In the genomic region with DNA sequence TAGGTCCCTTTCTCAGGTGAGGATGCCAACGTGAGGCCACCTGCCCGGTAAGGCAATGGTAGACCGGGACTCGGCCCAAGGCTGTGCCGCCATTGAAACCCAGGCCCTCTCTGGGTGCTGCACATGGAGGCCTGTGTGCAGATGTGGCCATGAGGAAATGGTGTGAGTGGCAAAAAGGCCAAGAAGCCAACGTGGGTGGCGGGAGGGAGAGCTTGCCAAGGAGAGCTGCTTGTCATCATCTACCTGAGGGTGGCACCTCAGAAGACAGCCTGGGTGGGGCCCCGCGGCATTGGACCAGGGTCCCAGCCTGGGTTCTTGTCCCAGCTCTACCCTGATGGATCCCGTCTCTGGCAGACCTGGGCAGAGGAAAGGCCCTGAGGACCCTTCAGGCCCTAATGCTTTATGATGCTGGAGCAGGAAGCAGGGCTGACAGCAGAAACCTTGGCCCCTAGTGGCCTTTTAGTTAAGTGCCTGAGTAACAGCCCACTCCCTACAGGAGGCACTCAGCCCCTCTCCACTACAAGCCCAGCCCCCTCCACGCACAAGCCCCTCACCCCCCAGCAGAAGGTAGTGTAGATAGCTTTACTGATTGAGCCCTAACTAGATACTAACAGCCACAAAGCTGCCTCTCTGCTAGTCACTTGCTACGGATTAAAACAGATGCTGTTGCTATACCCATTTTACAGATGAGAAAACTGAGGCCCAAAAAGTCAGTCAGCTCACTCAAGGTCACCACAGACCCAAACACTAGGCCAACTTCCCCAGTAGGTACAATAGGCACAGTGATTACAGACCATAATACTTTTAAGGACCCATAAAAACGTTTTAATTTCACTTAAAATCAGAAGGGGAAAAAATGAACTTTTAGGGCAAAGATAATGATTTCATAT, we compare ENCODE assay signal across 14 cellular contexts. TPM values are rescaled to one million over a fixed set of nuclear protein-coding genes. Genes with fewer than 3 reads are reported as not detected.
DNase-seq lines count a peak whose midpoint lies in the region; ATAC-seq and TF ChIP-seq lines count a peak whose summit lies in the region.
"Had no signal": no experiment of that assay in that cellular context is flagged by ENCODE, and none has a peak within 500 bp of the region (broad histone marks: within the 10 kb centered on the region; RNA-seq: fewer than 3 reads in every experiment).

No MANE protein-coding gene starts in this region.

- H3K79me2 ChIP-seq in PC-9 (ENCODE audit: low read depth): no peaks in the 10 kb centered on the region

- ATAC-seq in gastroesophageal sphincter: no peak
- no peak for ATAC-seq in stimulated activated naive CD8-positive, alpha-beta T cell treated with anti-CD3 and anti-CD28 coated beads, Interleukin-15, amount 100 ng/mL, for 72 hours

- H3K4me1 ChIP-seq in A673 (ENCODE audit: insufficient read depth, low read length, poor library complexity, severe bottlenecking) (no peaks in the 10 kb centered on the region), PC-9 (replicated peaks; ENCODE audit: insufficient read depth) (peaks cover 61% of the 10 kb centered on the region), gastroesophageal sphincter (peaks cover 0 to 5% (median 0%) of the 10 kb centered on the region in 3 donors)
- H3K4me1 ChIP-seq: vagina had no signal

- TF ChIP-seq EP300 in gastroesophageal sphincter (IDR thresholded peaks at IDR 0.05): no peak

- H3K27ac Mint-ChIP-seq in stimulated activated naive CD8-positive, alpha-beta T cell treated with anti-CD3 and anti-CD28 coated beads, Interleukin-15, amount 100 ng/mL, for 72 hours: no peak overlapping the region

- no peaks in the 10 kb centered on the region for H3K9me2 ChIP-seq in PC-9 (ENCODE audit: insufficient read depth)

- peaks cover 13% of the 10 kb centered on the region for H3K27me3 Mint-ChIP-seq in stimulated activated naive CD8-positive, alpha-beta T cell treated with anti-CD3 and anti-CD28 coated beads, Interleukin-15, amount 100 ng/mL, for 72 hours

- no peak overlapping the region for H3K27ac ChIP-seq in A673 (ENCODE audit: low read depth, low read length, poor library complexity, severe bottlenecking)
- H3K27ac ChIP-seq in PC-9: no peak overlapping the region
- no peak overlapping the region for H3K27ac ChIP-seq in gastroesophageal sphincter
- H3K27ac ChIP-seq: vagina had no signal

- H3K9me3 ChIP-seq in A673 (ENCODE audit: low read depth, low read length, poor library complexity, severe bottlenecking) (no peaks in the 10 kb centered on the region), PC-9 (ENCODE audit: insufficient read depth, low read depth) (no peaks in the 10 kb centered on the region), gastroesophageal sphincter (no peaks in the 10 kb centered on the region)
- H3K9me3 ChIP-seq: vagina had no signal

- 80% methylated on average over 2 to 3 of the region's 13 CpGs for WGBS in gastroesophageal sphincter (ENCODE audit: low coverage in 1 of 2), 2 donors

- H3K9me3 Mint-ChIP-seq in stimulated activated naive CD8-positive, alpha-beta T cell treated with anti-CD3 and anti-CD28 coated beads, Interleukin-15, amount 100 ng/mL, for 72 hours: no peaks in the 10 kb centered on the region

- no peak overlapping the region for H3K4me3 ChIP-seq in A673 (ENCODE audit: low read depth, low read length, poor library complexity, severe bottlenecking)
- H3K4me3 ChIP-seq in PC-9: no peak overlapping the region
- H3K4me3 ChIP-seq in gastroesophageal sphincter: no peak overlapping the region
- H3K4me3 ChIP-seq: vagina had no signal

- POLR2A ChIA-PET in A673 (lab: Charles Lee; ENCODE audit: low non-redundant PET) (interaction anchor here (0.7 kb wide), 1 partner anchor 93 kb away, joined by 3 read pairs; no protein-coding TSS in a partner anchor), PC-9 (lab: Charles Lee; ENCODE audit: unreplicated experiment) (no interaction called here)

- H3K36me3 ChIP-seq in A673 (ENCODE audit: insufficient read depth, low read length, poor library complexity, severe bottlenecking) (no peaks in the 10 kb centered on the region), PC-9 (ENCODE audit: low read depth) (no peaks in the 10 kb centered on the region), gastroesophageal sphincter (no peaks in the 10 kb centered on the region)
- H3K36me3 ChIP-seq: vagina had no signal

- TF ChIP-seq CTCF in A673 (conservative IDR thresholded peaks at IDR 0.05; ENCODE audit: low read depth, low read length) (0 out of 2 replicates have a peak, but pooled peaks have one; percentile 16), GM12872 (IDR thresholded peaks at IDR 0.05; ENCODE audit: insufficient read depth, low read depth, low read length) (peak; percentile 46; the same call in 1 of the 3 replicates), PC-9 (conservative IDR thresholded peaks at IDR 0.05) (0 out of 2 replicates have a peak, but pooled peaks have one; percentile 25), gastroesophageal sphincter (IDR thresholded peaks at IDR 0.05) (no peak)

- H3K4me2 ChIP-seq in PC-9: no peak overlapping the region

- H3K27me3 ChIP-seq in A673 (replicated peaks; ENCODE audit: insufficient read depth, low read depth, low read length, poor library complexity) (no peaks in the 10 kb centered on the region), PC-9 (ENCODE audit: insufficient read depth, low read depth) (no peaks in the 10 kb centered on the region), gastroesophageal sphincter (peaks cover 4% of the 10 kb centered on the region)
- H3K27me3 ChIP-seq: vagina had no signal

- no peak for TF ChIP-seq POLR2A in gastroesophageal sphincter (IDR thresholded peaks at IDR 0.05)

- peaks cover 42% of the 10 kb centered on the region for H3F3A ChIP-seq in PC-9 (ENCODE audit: insufficient read depth, low read depth)

- DNase-seq in A673 (ENCODE audit: low spot score): no peak
- DNase-seq in PC-9: no peak
- peak; percentile 52 for DNase-seq in iPS-NIHi7 (ENCODE audit: extremely low spot score)
- no peak for DNase-seq in activated CD4-positive, CD25-positive, alpha-beta regulatory T cell (lab: John Stamatoyannopoulos, UW)
- DNase-seq in Ammon's horn (ENCODE audit: low spot score): no peak
- no peak for DNase-seq in stimulated activated naive CD8-positive, alpha-beta T cell treated with anti-CD3 and anti-CD28 coated beads, Interleukin-15, amount 100 ng/mL, for 72 hours
- DNase-seq: NCI-H1694 treated with DMSO at 0.1 percent for 48 hours; NCI-H446; SIG-M5; stimulated activated CD4-positive, alpha-beta T cell treated with anti-CD3 and anti-CD28 coated beads, Interleukin-1b, Interleukin-23, amount 100 ng/mL, for 48 hours had no signal

- intact Hi-C loops in A673 (cut with micrococcal nuclease; ENCODE audit: unreplicated experiment): no loop called here
- intact Hi-C loops in PC-9 (cut with micrococcal nuclease; ENCODE audit: unreplicated experiment): no loop called here

- H4K20me1 ChIP-seq in PC-9 (ENCODE audit: insufficient read depth): no peaks in the 10 kb centered on the region

- CTCF ChIA-PET in A673 (lab: Charles Lee) (no interaction called here), PC-9 (lab: Charles Lee) (no interaction called here)

- no peak overlapping the region for H3K4me3 Mint-ChIP-seq in stimulated activated naive CD8-positive, alpha-beta T cell treated with anti-CD3 and anti-CD28 coated beads, Interleukin-15, amount 100 ng/mL, for 72 hours

- BruUV-seq in A673 (replicated peaks; lab: Mats Ljungman, UMichigan) (no TSS peak), PC-9 (replicated peaks; lab: Mats Ljungman, UMichigan) (no TSS peak)

- no peak overlapping the region for H2AFZ ChIP-seq in PC-9

- no peaks in the 10 kb centered on the region for H3K4me1 Mint-ChIP-seq in stimulated activated naive CD8-positive, alpha-beta T cell treated with anti-CD3 and anti-CD28 coated beads, Interleukin-15, amount 100 ng/mL, for 72 hours

RNA-seq across cellular contexts. Expression of a gene that starts 26.2 kb away (rescaled TPM):
- total RNA-seq in A673 (2021): 198 and 201 TPM in 2 replicates
- 52.5 and 65.5 TPM in 2 replicates for total RNA-seq in PC-9 (2021)
- total RNA-seq in gastroesophageal sphincter: 10 to 100 TPM; 17.4 to 78.4 (median 36.2) TPM
- total RNA-seq: T-helper 1 cell treated with Interleukin-12 subunit alpha and Interleukin-12 subunit beta and Interleukin-4 antibody, amounts not matched to agents 30 ng/mL and 1 ng/mL, for 36 hours had no signal

Comparison
In these comparisons a context has a peak if more than half of its experiments do, and no peak if none do; other contexts are left out.
1. CTCF ChIP-seq: peak in A673 (single experiment), GM12872 (single experiment) and PC-9 (single experiment); none in gastroesophageal sphincter (0 of 4).